In genomic region chr1:177945943-177946650, GRCh38 we compare ENCODE assay signal across 9 cellular contexts. TPM values are rescaled to one million over a fixed set of nuclear protein-coding genes. Genes with fewer than 3 reads are reported as not detected.
A peak's percentile ranks its signal among the peaks of the same experiment; 100 is the strongest.
DNase-seq lines count a peak whose midpoint lies in the region; ATAC-seq and TF ChIP-seq lines count a peak whose summit lies in the region.
"Had no signal": no experiment of that assay in that cellular context is flagged by ENCODE, and none has a peak within 500 bp of the region (broad histone marks: within the 10 kb centered on the region; RNA-seq: fewer than 3 reads in every experiment).

No MANE protein-coding gene starts in this region.

- H3K27ac ChIP-seq in heart right ventricle (no peak overlapping the region), sigmoid colon (no peak overlapping the region)

- no peak overlapping the region for H3K4me3 Mint-ChIP-seq in activated naive CD8-positive, alpha-beta T cell treated with anti-CD3 and anti-CD28 coated beads for 36 hours

- intact Hi-C loops in heart right ventricle (cut with DNase I): loop anchor here in 7 of 10 donors (2.0 to 10.0 kb wide), 8 partner anchors 249 to 1051 kb away; no protein-coding TSS in a partner anchor
- intact Hi-C loops in sigmoid colon (cut with DNase I): loop anchor here (2.0 to 5.0 kb wide), 2 partner anchors 689 to 1049 kb away; no protein-coding TSS in a partner anchor

- no peak overlapping the region for H3K27ac Mint-ChIP-seq in activated naive CD8-positive, alpha-beta T cell treated with anti-CD3 and anti-CD28 coated beads for 36 hours

- peaks cover 9% of the 10 kb centered on the region for H3K27me3 Mint-ChIP-seq in activated naive CD8-positive, alpha-beta T cell treated with anti-CD3 and anti-CD28 coated beads for 36 hours

- 60 to 62% methylated on average over 12 of the region's 12 CpGs for WGBS in heart right ventricle, 2 donors
- WGBS in sigmoid colon, 2 donors: 57 to 59% methylated on average over 12 of the region's 12 CpGs

- no peak for TF ChIP-seq EP300 in sigmoid colon (IDR thresholded peaks at IDR 0.05)

- H3K9me3 ChIP-seq in heart right ventricle: no peaks in the 10 kb centered on the region
- no peaks in the 10 kb centered on the region for H3K9me3 ChIP-seq in sigmoid colon

- no peaks in the 10 kb centered on the region for H3K36me3 Mint-ChIP-seq in activated naive CD8-positive, alpha-beta T cell treated with anti-CD3 and anti-CD28 coated beads for 36 hours

- H3K4me1 ChIP-seq in heart right ventricle: peaks cover 0 to 18% (median 3%) of the 10 kb centered on the region in 9 donors
- peaks cover 0 to 9% (median 0%) of the 10 kb centered on the region in 4 donors for H3K4me1 ChIP-seq in sigmoid colon

- no peak for TF ChIP-seq POLR2A in sigmoid colon (IDR thresholded peaks at IDR 0.05)

- ATAC-seq in GM18907 (IDR thresholded peaks at IDR 0.05; ENCODE audit: unreplicated experiment) (peak; percentile 73), HG03432 (IDR thresholded peaks at IDR 0.05; ENCODE audit: unreplicated experiment) (peak; percentile 79), heart right ventricle (peak; percentile 39 to 58 (median 48))

- no peaks in the 10 kb centered on the region for H3K4me1 Mint-ChIP-seq in activated naive CD8-positive, alpha-beta T cell treated with anti-CD3 and anti-CD28 coated beads for 36 hours

- peaks cover 0 to 63% (median 0%) of the 10 kb centered on the region in 9 donors for H3K36me3 ChIP-seq in heart right ventricle
- peaks cover 0 to 5% (median 0%) of the 10 kb centered on the region in 4 donors for H3K36me3 ChIP-seq in sigmoid colon

- TF ChIP-seq CTCF in heart right ventricle (IDR thresholded peaks at IDR 0.05) (peak; percentile 52 to 83 (median 74)), sigmoid colon (IDR thresholded peaks at IDR 0.05) (peak; percentile 25 to 76 (median 50))

- H3K27me3 ChIP-seq in heart right ventricle (no peaks in the 10 kb centered on the region), sigmoid colon (no peaks in the 10 kb centered on the region)

- H3K4me3 ChIP-seq in heart right ventricle (no peak overlapping the region), sigmoid colon (no peak overlapping the region)

- DNase-seq in Caki2 (ENCODE audit: low read depth) (peak; percentile 35), NCI-H526 treated with DMSO at 0.1 percent for 48 hours (lab: John Stamatoyannopoulos, UW) (peak; percentile 56), heart right ventricle (peak; percentile 34 to 38), sigmoid colon (no peak)
- DNase-seq in activated naive CD8-positive, alpha-beta T cell treated with anti-CD3 and anti-CD28 coated beads for 36 hours: peak; percentile 26
- DNase-seq in central memory CD4-positive, alpha-beta T cell: no peak

- H3K9me3 Mint-ChIP-seq in activated naive CD8-positive, alpha-beta T cell treated with anti-CD3 and anti-CD28 coated beads for 36 hours: no peaks in the 10 kb centered on the region

- in situ Hi-C loops in Caki2 (cut with HindIII; ENCODE audit: low pct_unique_long_range_greater_than_20kb, low sequenced_read_pairs): no loop called here

RNA-seq across cellular contexts. Expression of gene SEC16B, which starts 23.8 kb away (rescaled TPM):
- total RNA-seq in Caki2 (2014; rRNA removed; shearing (Covaris generic); ENCODE audit: low replicate concordance): 4.2 and 25.5 TPM in 2 replicates
- not detected for total RNA-seq in activated naive CD8-positive, alpha-beta T cell treated with anti-CD3 and anti-CD28 coated beads for 36 hours
- total RNA-seq in heart right ventricle (1 to 10 TPM in 8 of 10 donors, under 1 TPM in 2; 0.32 to 3.5 (median 1.5) TPM), sigmoid colon (1 to 10 TPM; 1.8 to 5.8 (median 4.3) TPM)
- polyA plus RNA-seq in heart right ventricle (10 to 100 TPM in 1 of 2 donors, under 1 TPM in 1; 0.93 to 19.0 TPM), sigmoid colon (1 to 10 TPM; 1.6 to 4.1 (median 3.0) TPM)
- total RNA-seq: activated CD8-positive, alpha-beta memory T cell treated with anti-CD3 and anti-CD28 coated beads for 36 hours had no signal

Comparison
In these comparisons a context has a peak if more than half of its experiments do, and no peak if none do; other contexts are left out.
1. DNase-seq: peak in Caki2 (single experiment), NCI-H526 treated with DMSO at 0.1 percent for 48 hours (single experiment), activated naive CD8-positive, alpha-beta T cell treated with anti-CD3 and anti-CD28 coated beads for 36 hours (single experiment) and heart right ventricle (2 of 2); none in sigmoid colon (single experiment) and central memory CD4-positive, alpha-beta T cell (single experiment).
2. Peak in every context shown above with its lines, with median percentiles within 50 percentile points of each other: ATAC-seq.